In the genomic region with DNA sequence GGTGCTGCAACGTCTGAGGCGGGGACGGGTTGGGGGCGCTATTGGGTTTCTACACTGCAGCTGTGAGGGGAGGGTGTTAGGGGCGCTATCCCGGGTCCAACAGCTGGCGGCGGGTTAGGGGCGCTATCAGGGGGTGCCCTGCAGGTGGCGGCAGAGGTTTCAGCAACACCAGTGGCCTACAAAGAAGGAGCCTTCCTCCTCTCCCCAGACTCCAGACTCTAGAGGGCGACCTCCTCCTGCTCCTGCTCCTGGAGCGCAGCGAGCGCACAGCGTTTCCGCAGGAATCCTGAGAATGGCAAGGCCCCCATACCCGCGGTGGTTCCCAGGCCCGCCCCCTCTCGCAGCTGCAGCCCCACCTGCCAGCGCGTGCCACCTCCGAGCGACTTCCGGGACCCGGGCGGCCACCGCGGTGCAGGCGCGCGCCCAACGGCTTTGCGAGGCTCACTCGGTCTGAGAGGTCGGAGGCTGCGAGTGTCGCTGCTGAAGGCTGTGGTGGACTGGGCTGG, we compare ENCODE assay signal across 8 cellular contexts. TPM values are rescaled to one million over a fixed set of nuclear protein-coding genes. Genes with fewer than 3 reads are reported as not detected.
DNase-seq lines count a peak whose midpoint lies in the region; ATAC-seq and TF ChIP-seq lines count a peak whose summit lies in the region.
"Not testable (repeated sequence)": the region's sequence is repeated elsewhere in the genome, so short reads cannot be mapped to it uniquely, and the experiment has no call there.

No MANE protein-coding gene starts in this region.

- H3K27ac ChIP-seq in right cardiac atrium (ENCODE audit: low read length); sigmoid colon; aorta (ENCODE audit: low read depth in 1 of 2, low read length in 2 of 2): not testable (repeated sequence)

- not testable (repeated sequence) for H3K4me3 ChIP-seq in NB4 (ENCODE audit: low read depth, low read length); aorta (ENCODE audit: low read length in 2 of 2)
- H3K4me3 ChIP-seq in right cardiac atrium (ENCODE audit: low read length) (peak overlapping the region; percentile 26), sigmoid colon (peak overlapping the region; percentile 23 to 58 (median 51))

- intact Hi-C loops in right cardiac atrium (cut with DNase I) = loop anchor here in 1 of 4 donors (5.0 kb wide), 1 partner anchor 214 kb away; no protein-coding TSS in a partner anchor
- intact Hi-C loops in sigmoid colon (cut with DNase I); aorta (cut with DNase I): not testable (repeated sequence)

- TF ChIP-seq EP300 in sigmoid colon (IDR thresholded peaks at IDR 0.05) = not testable (repeated sequence)

- TF ChIP-seq CTCF in GM13977 (IDR thresholded peaks at IDR 0.05; ENCODE audit: extremely low read depth, insufficient read depth, missing control alignments) (peak; percentile 66), NB4 (IDR thresholded peaks at IDR 0.05; ENCODE audit: low read depth, low read length) (peak; percentile 7), sigmoid colon (IDR thresholded peaks at IDR 0.05) (peak in 2 of 4 experiments; percentile 36 to 50)

- not testable (repeated sequence) for H3K9me3 ChIP-seq in right cardiac atrium (ENCODE audit: control insufficient read depth, low read length); sigmoid colon; aorta (ENCODE audit: control insufficient read depth, low read length)

- peak; percentile 64 for DNase-seq in GM13977 (ENCODE audit: low spot score)
- DNase-seq in NB4 (ENCODE audit: low read depth) = peak; percentile 71
- peak; percentile 56 for DNase-seq in T-helper 9 cell
- peak in 49 of 58 donors; percentile 4 to 76 (median 46) for DNase-seq in anterior cingulate cortex (lab: John Stamatoyannopoulos, UW)
- peak; percentile 54 to 81 (median 74) for DNase-seq in right cardiac atrium
- peak; percentile 63 for DNase-seq in sigmoid colon
- DNase-seq in aorta = peak in 1 of 2 donors; percentile 80

- H3K36me3 ChIP-seq in sigmoid colon; aorta (ENCODE audit: control insufficient read depth in 1 of 2, insufficient read depth in 2 of 2, low read length in 1 of 2): not testable (repeated sequence)

- not testable (repeated sequence) for TF ChIP-seq POLR2A in NB4 (IDR thresholded peaks at IDR 0.05; ENCODE audit: extremely low read depth, insufficient read length); sigmoid colon (IDR thresholded peaks at IDR 0.05)

- 7% methylated on average over 38 of the region's 38 CpGs for WGBS in right cardiac atrium
- WGBS in sigmoid colon, 2 donors = 4 to 6% methylated on average over 37 to 38 of the region's 38 CpGs
- 4 to 9% methylated on average over 36 to 38 of the region's 38 CpGs for WGBS in aorta, 2 donors

- H3K27me3 ChIP-seq in right cardiac atrium (ENCODE audit: control insufficient read depth, insufficient read depth); sigmoid colon; aorta (ENCODE audit: control insufficient read depth in 1 of 2, insufficient read depth in 2 of 2, low read length in 1 of 2): not testable (repeated sequence)

- in situ Hi-C loops in GM13977 (cut with MboI; ENCODE audit: low pct_unique_long_range_greater_than_20kb, low sequenced_read_pairs, unreplicated experiment) = not testable (repeated sequence)

- not testable (repeated sequence) for H3K4me1 ChIP-seq in right cardiac atrium (ENCODE audit: control insufficient read depth, insufficient read depth, low read length); sigmoid colon; aorta (ENCODE audit: control insufficient read depth in 1 of 2, insufficient read depth in 2 of 2, low read length in 2 of 2)

- ATAC-seq in HG02759 (IDR thresholded peaks at IDR 0.05; ENCODE audit: unreplicated experiment) = peak; percentile 92
- ATAC-seq in right cardiac atrium = peak; percentile 93 to 98
- peak; percentile 84 for ATAC-seq in aorta (ENCODE audit: low FRiP score)

RNA-seq across cellular contexts. Expression of a gene that starts 46.5 kb away (rescaled TPM):
- total RNA-seq in right cardiac atrium (1 to 10 TPM; 4.3 to 7.9 (median 5.2) TPM), sigmoid colon (10 to 100 TPM; 11.8 to 46.0 (median 21.4) TPM), aorta (1 to 10 TPM; 6.1 to 10.0 TPM)
- polyA plus RNA-seq in right cardiac atrium (1.9 TPM), sigmoid colon (1 to 10 TPM in 1 of 3 donors, under 1 TPM in 1, not detected in 1; under 0.01 to 2.3 TPM), aorta (1 to 10 TPM; 2.6 to 3.6 TPM)
